Comparison of ENCODE assay signal across 17 cellular contexts in genomic region chr2:216660496-216660895, GRCh38. TPM values are rescaled to one million over a fixed set of nuclear protein-coding genes. Genes with fewer than 3 reads are reported as not detected.
DNase-seq lines count a peak whose midpoint lies in the region; ATAC-seq and TF ChIP-seq lines count a peak whose summit lies in the region.
"Had no signal": no experiment of that assay in that cellular context is flagged by ENCODE, and none has a peak within 500 bp of the region (broad histone marks: within the 10 kb centered on the region; RNA-seq: fewer than 3 reads in every experiment).

No MANE protein-coding gene starts in this region.

- TF ChIP-seq CTCF in RWPE1 (conservative IDR thresholded peaks at IDR 0.05; ENCODE audit: low read depth) = no peak
- TF ChIP-seq CTCF in brain (conservative IDR thresholded peaks at IDR 0.05) = no peak
- TF ChIP-seq CTCF in nephron progenitor cell (IDR thresholded peaks at IDR 0.05) = no peak
- no peak for TF ChIP-seq CTCF in type B pancreatic cell (conservative IDR thresholded peaks at IDR 0.05)
- no peak for TF ChIP-seq CTCF in coronary artery (IDR thresholded peaks at IDR 0.05)

- H3K9me3 Mint-ChIP-seq in brain = no peaks in the 10 kb centered on the region
- H3K9me3 Mint-ChIP-seq in nephron progenitor cell = no peaks in the 10 kb centered on the region
- no peaks in the 10 kb centered on the region for H3K9me3 Mint-ChIP-seq in type B pancreatic cell
- H3K9me3 Mint-ChIP-seq: CD4-positive, CD25-positive, alpha-beta regulatory T cell; CD8-positive, alpha-beta memory T cell had no signal

- no peak for DNase-seq in RWPE1 (ENCODE audit: low spot score)
- DNase-seq in nephron progenitor cell = no peak
- DNase-seq in type B pancreatic cell (ENCODE audit: extremely low spot score, unreplicated experiment) = no peak
- DNase-seq in coronary artery (ENCODE audit: low spot score) = no peak
- DNase-seq: ACHN; BE2C; C1 segment of cervical spinal cord; CD4-positive, CD25-positive, alpha-beta regulatory T cell; COR-L47; DMS 273 treated with DMSO at 0.1 percent for 48 hours; GM23248; HCEC 1CT had no signal

- CTCF ChIA-PET in RWPE1 (lab: Yijun Ruan, JAX) = no interaction called here

- POLR2A ChIA-PET in RWPE1 (lab: Yijun Ruan, JAX; ENCODE audit: low non-redundant PET) = no interaction called here

- H3K27ac ChIP-seq in RWPE1 = peak overlapping the region; percentile 98
- no peak overlapping the region for H3K27ac ChIP-seq in coronary artery
- H3K27ac ChIP-seq: GM23248 had no signal

- H3K27me3 Mint-ChIP-seq in brain = no peaks in the 10 kb centered on the region
- peaks cover 2% of the 10 kb centered on the region for H3K27me3 Mint-ChIP-seq in nephron progenitor cell (ENCODE audit: low read depth, poor library complexity)
- H3K27me3 Mint-ChIP-seq in type B pancreatic cell = no peaks in the 10 kb centered on the region

- ATAC-seq in HG03045 (IDR thresholded peaks at IDR 0.05; ENCODE audit: unreplicated experiment) (no peak), HG03565 (IDR thresholded peaks at IDR 0.05; ENCODE audit: unreplicated experiment) (no peak)
- ATAC-seq: HepG2 had no signal

- H3K27ac Mint-ChIP-seq in brain (peak overlapping the region in 4 of 5 experiments; percentile 56 to 97 (median 74)), nephron progenitor cell (peak overlapping the region; percentile 85), type B pancreatic cell (peak overlapping the region; percentile 83)
- H3K27ac Mint-ChIP-seq: CD4-positive, CD25-positive, alpha-beta regulatory T cell; CD8-positive, alpha-beta memory T cell had no signal

- peaks cover 70% of the 10 kb centered on the region for H3K4me1 Mint-ChIP-seq in brain
- H3K4me1 Mint-ChIP-seq in nephron progenitor cell = peaks cover 56% of the 10 kb centered on the region
- peaks cover 32% of the 10 kb centered on the region for H3K4me1 Mint-ChIP-seq in type B pancreatic cell (ENCODE audit: unreplicated experiment)
- H3K4me1 Mint-ChIP-seq: CD4-positive, CD25-positive, alpha-beta regulatory T cell; CD8-positive, alpha-beta memory T cell had no signal

- peaks cover 63% of the 10 kb centered on the region for H3K36me3 Mint-ChIP-seq in brain
- peaks cover 57% of the 10 kb centered on the region for H3K36me3 Mint-ChIP-seq in nephron progenitor cell (ENCODE audit: low read depth)
- peaks cover 14% of the 10 kb centered on the region for H3K36me3 Mint-ChIP-seq in type B pancreatic cell
- H3K36me3 Mint-ChIP-seq: CD4-positive, CD25-positive, alpha-beta regulatory T cell; CD8-positive, alpha-beta memory T cell had no signal

- H3K4me3 Mint-ChIP-seq in brain (no peak overlapping the region), nephron progenitor cell (no peak overlapping the region), type B pancreatic cell (no peak overlapping the region)
- H3K4me3 Mint-ChIP-seq: CD4-positive, CD25-positive, alpha-beta regulatory T cell; CD8-positive, alpha-beta memory T cell had no signal

- no peak overlapping the region for H3K4me3 ChIP-seq in coronary artery
- H3K4me3 ChIP-seq: GM23248 had no signal

RNA-seq across cellular contexts. Expression of gene IGFBP2, which starts 27.3 kb away (rescaled TPM):
- polyA plus RNA-seq in brain (ENCODE audit: insufficient read depth, low read depth, low replicate concordance) = 233 TPM
- total RNA-seq in type B pancreatic cell (ENCODE audit: low replicate concordance) = 121 and 252 TPM in 2 replicates
- total RNA-seq: CD4-positive, CD25-positive, alpha-beta regulatory T cell had no signal
- polyA plus RNA-seq: CD4-positive, CD25-positive, alpha-beta regulatory T cell had no signal

RNA-seq across cellular contexts. Expression of gene IGFBP5, which starts 34.9 kb away (rescaled TPM):
- polyA plus RNA-seq in brain (ENCODE audit: insufficient read depth, low read depth, low replicate concordance) = 769 TPM
- 51.0 and 245 TPM in 2 replicates for total RNA-seq in type B pancreatic cell (ENCODE audit: low replicate concordance)
- total RNA-seq: CD8-positive, alpha-beta memory T cell; HepG2 had no signal
- polyA plus RNA-seq: CD4-positive, CD25-positive, alpha-beta regulatory T cell; CD8-positive, alpha-beta memory T cell had no signal
